Comparison of ENCODE assay signal across 32 cellular contexts in the genomic region with DNA sequence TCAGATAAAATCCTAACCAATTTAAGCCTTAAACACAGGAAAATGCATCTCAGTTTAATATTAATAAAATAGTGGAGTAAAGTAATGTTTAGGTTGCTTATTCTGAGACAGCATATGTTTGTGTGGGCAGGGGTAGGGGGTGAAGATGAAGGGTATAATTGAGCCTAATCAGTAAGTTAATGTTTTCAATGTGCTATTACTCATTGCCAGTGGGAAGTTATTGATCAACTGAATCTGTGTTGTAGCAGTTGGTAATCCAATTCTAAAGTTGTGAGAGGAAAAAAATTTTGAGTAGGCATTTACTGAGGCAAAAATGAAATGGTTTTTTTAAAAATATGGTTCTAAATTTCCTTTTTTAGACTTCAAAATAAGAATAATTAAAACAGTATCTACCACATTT. TPM values are rescaled to one million over a fixed set of nuclear protein-coding genes. Genes with fewer than 3 reads are reported as not detected.
"Had no signal": no experiment of that assay in that cellular context is flagged by ENCODE, and none has a peak within 500 bp of the region (broad histone marks: within the 10 kb centered on the region; RNA-seq: fewer than 3 reads in every experiment).

No MANE protein-coding gene starts in this region.

- H3K36me3 Mint-ChIP-seq: activated CD4-positive, alpha-beta memory T cell treated with anti-CD3 and anti-CD28 coated beads for 36 hours; activated naive CD4-positive, alpha-beta T cell treated with anti-CD3 and anti-CD28 coated beads, Interleukin-2, amount 50 U/mL, for 72 hours; brain; WTC11 had no signal

- H3K4me1 Mint-ChIP-seq: activated CD4-positive, alpha-beta T cell treated with anti-CD3 and anti-CD28 coated beads for 36 hours; brain; WTC11 had no signal

- H3K4me3 Mint-ChIP-seq: activated CD4-positive, alpha-beta memory T cell treated with anti-CD3 and anti-CD28 coated beads for 36 hours; activated CD4-positive, alpha-beta T cell treated with anti-CD3 and anti-CD28 coated beads for 36 hours; activated naive CD4-positive, alpha-beta T cell treated with anti-CD3 and anti-CD28 coated beads for 36 hours; activated T-cell treated with anti-CD3 and anti-CD28 coated beads, Interleukin-2, amount 50 U/mL, for 4 hours; activated T-helper 1 cell treated with anti-CD3 and anti-CD28 coated beads, Interleukin-12 subunit alpha, Interleukin-12 subunit beta, Interleukin-2, Interleukin-4 antibody, amounts not matched to agents 30 ng/mL and 10 ng/mL and 1 ng/mL, durations not matched to agents 14 hours and 24 hours and 36 hours; brain; WTC11 had no signal

- H3K27me3 Mint-ChIP-seq: brain had no signal

- ATAC-seq: activated CD4-positive, alpha-beta T cell treated with anti-CD3 and anti-CD28 coated beads for 36 hours; activated CD4-positive, CD25-positive, alpha-beta regulatory T cell treated with anti-CD3 and anti-CD28 coated beads, Interleukin-2, amount 50 U/mL, for 24 hours; activated naive CD4-positive, alpha-beta T cell treated with anti-CD3 and anti-CD28 coated beads, Interleukin-2, amount 50 U/mL, for 72 hours; activated T-cell treated with anti-CD3 and anti-CD28 coated beads, Interleukin-2, amount 50 U/mL, for 4 hours; WTC11 had no signal

- H3K9me3 Mint-ChIP-seq: activated CD4-positive, alpha-beta memory T cell treated with anti-CD3 and anti-CD28 coated beads for 36 hours; activated naive CD4-positive, alpha-beta T cell treated with anti-CD3 and anti-CD28 coated beads for 36 hours; activated naive CD4-positive, alpha-beta T cell treated with anti-CD3 and anti-CD28 coated beads, Interleukin-2, amount 50 U/mL, for 72 hours; activated T-cell treated with anti-CD3 and anti-CD28 coated beads, Interleukin-2, amount 50 U/mL, for 4 hours; activated T-helper 1 cell treated with anti-CD3 and anti-CD28 coated beads, Interleukin-12 subunit alpha, Interleukin-12 subunit beta, Interleukin-2, Interleukin-4 antibody, amounts not matched to agents 30 ng/mL and 10 ng/mL and 1 ng/mL, durations not matched to agents 14 hours and 24 hours and 36 hours; brain had no signal

- H3K27ac Mint-ChIP-seq: activated CD4-positive, alpha-beta memory T cell treated with anti-CD3 and anti-CD28 coated beads for 36 hours; activated CD4-positive, alpha-beta T cell treated with anti-CD3 and anti-CD28 coated beads for 36 hours; activated naive CD4-positive, alpha-beta T cell treated with anti-CD3 and anti-CD28 coated beads for 36 hours; activated naive CD4-positive, alpha-beta T cell treated with anti-CD3 and anti-CD28 coated beads, Interleukin-2, amount 50 U/mL, for 72 hours; activated T-helper 1 cell treated with anti-CD3 and anti-CD28 coated beads, Interleukin-12 subunit alpha, Interleukin-12 subunit beta, Interleukin-2, Interleukin-4 antibody, amounts not matched to agents 30 ng/mL and 10 ng/mL and 1 ng/mL, durations not matched to agents 14 hours and 24 hours and 36 hours; brain; WTC11 had no signal

- DNase-seq: activated CD4-positive, alpha-beta memory T cell treated with anti-CD3 and anti-CD28 coated beads for 36 hours; activated CD4-positive, alpha-beta T cell treated with anti-CD3 and anti-CD28 coated beads for 36 hours; activated CD4-positive, alpha-beta T cell treated with anti-CD3 and anti-CD28 coated beads, Interleukin-2, amount 50 U/mL, for 1 hour; activated CD8-positive, alpha-beta memory T cell treated with anti-CD3 and anti-CD28 coated beads, Interleukin-2, amount 50 U/mL, for 4 hours; activated gamma-delta T cell treated with Interleukin-2 at 50 U/mL for 16 hours; activated naive CD4-positive, alpha-beta T cell treated with anti-CD3 and anti-CD28 coated beads for 36 hours; activated T-cell treated with anti-CD3 and anti-CD28 coated beads for 4 hours; activated T-cell treated with anti-CD3 and anti-CD28 coated beads, Interleukin-2, amount 50 U/mL, for 4 hours; anterior cingulate cortex; caudate nucleus; cerebellar nuclear complex; NCI-H1092 treated with DMSO at 0.1 percent for 48 hours; NCI-H1417; NCI-H146; NCI-H187; NCI-H2029 treated with DMSO at 0.1 percent for 48 hours; NCI-H2107; NCI-H2171; NCI-H510A; NCI-H526; NCI-H748 treated with DMSO at 0.1 percent for 48 hours; Right ventricle myocardium superior; T1000 had no signal

RNA-seq across cellular contexts. Expression of gene CFAP69, which starts 16.5 kb away (rescaled TPM):
- total RNA-seq: activated T-helper 1 cell treated with anti-CD3 and anti-CD28 coated beads, Interleukin-12 subunit alpha, Interleukin-12 subunit beta, Interleukin-2, Interleukin-4 antibody, amounts not matched to agents 30 ng/mL and 10 ng/mL and 1 ng/mL, durations not matched to agents 14 hours and 24 hours and 36 hours; T-helper 1 cell treated with Interleukin-12 subunit alpha and Interleukin-12 subunit beta and Interleukin-4 antibody, amounts not matched to agents 30 ng/mL and 1 ng/mL, for 36 hours; T-helper 2 cell treated with Interferon-gamma antibody and Interleukin-4, amounts not matched to agents 100 ng/mL and 5 ng/mL, for 36 hours had no signal

RNA-seq across cellular contexts. Expression of gene STEAP2, which starts 49.9 kb away (rescaled TPM):
- total RNA-seq: activated CD4-positive, alpha-beta memory T cell treated with anti-CD3 and anti-CD28 coated beads for 36 hours; activated CD4-positive, alpha-beta T cell treated with anti-CD3 and anti-CD28 coated beads for 36 hours; activated naive CD4-positive, alpha-beta T cell treated with anti-CD3 and anti-CD28 coated beads for 36 hours; activated naive CD4-positive, alpha-beta T cell treated with anti-CD3 and anti-CD28 coated beads, Interleukin-2, amount 50 U/mL, for 72 hours; activated T-helper 1 cell treated with anti-CD3 and anti-CD28 coated beads, Interleukin-12 subunit alpha, Interleukin-12 subunit beta, Interleukin-2, Interleukin-4 antibody, amounts not matched to agents 30 ng/mL and 10 ng/mL and 1 ng/mL, durations not matched to agents 14 hours and 24 hours and 36 hours had no signal

RNA-seq across cellular contexts. Expression of gene FAM237B, which starts 59.7 kb away (rescaled TPM):
- total RNA-seq: activated CD4-positive, alpha-beta memory T cell treated with anti-CD3 and anti-CD28 coated beads for 36 hours; activated CD4-positive, alpha-beta T cell treated with anti-CD3 and anti-CD28 coated beads for 36 hours; activated naive CD4-positive, alpha-beta T cell treated with anti-CD3 and anti-CD28 coated beads for 36 hours; activated naive CD4-positive, alpha-beta T cell treated with anti-CD3 and anti-CD28 coated beads, Interleukin-2, amount 50 U/mL, for 72 hours; activated T-cell treated with anti-CD3 and anti-CD28 coated beads, Interleukin-2, amount 50 U/mL, for 4 hours; activated T-helper 1 cell treated with anti-CD3 and anti-CD28 coated beads, Interleukin-12 subunit alpha, Interleukin-12 subunit beta, Interleukin-2, Interleukin-4 antibody, amounts not matched to agents 30 ng/mL and 10 ng/mL and 1 ng/mL, durations not matched to agents 14 hours and 24 hours and 36 hours; bronchial epithelial cell; M059J; Right ventricle myocardium superior; T-helper 1 cell treated with Interleukin-12 subunit alpha and Interleukin-12 subunit beta and Interleukin-4 antibody, amounts not matched to agents 30 ng/mL and 1 ng/mL, for 36 hours; T-helper 2 cell treated with Interferon-gamma antibody and Interleukin-4, amounts not matched to agents 100 ng/mL and 5 ng/mL, for 36 hours; WTC11 had no signal
